In the genomic region with DNA sequence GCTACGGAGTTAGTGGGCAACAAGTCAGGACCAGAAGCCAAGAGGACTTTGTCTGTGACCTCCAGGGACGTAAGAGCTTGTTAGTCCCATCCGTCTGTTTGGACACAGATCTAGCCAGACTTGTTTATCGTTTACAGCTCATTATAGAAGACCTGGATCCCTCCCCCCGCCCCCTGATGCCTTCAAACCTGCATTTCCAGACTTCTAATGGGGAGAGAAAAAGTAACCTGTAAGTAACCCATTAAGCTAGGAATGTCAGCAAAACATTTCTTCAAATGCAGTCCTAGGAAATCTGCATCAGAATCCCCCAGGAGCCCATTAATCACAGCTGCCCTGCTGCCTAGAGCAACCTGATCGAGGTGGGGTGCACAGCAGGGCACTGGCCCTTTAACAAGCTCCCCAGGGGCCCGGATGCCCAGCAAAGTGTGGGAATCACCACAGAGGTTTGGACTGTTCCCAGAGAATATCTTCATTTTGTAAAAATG, we compare ENCODE assay signal across 11 cellular contexts. TPM values are rescaled to one million over a fixed set of nuclear protein-coding genes. Genes with fewer than 3 reads are reported as not detected.
DNase-seq lines count a peak whose midpoint lies in the region; ATAC-seq, FAIRE-seq and TF ChIP-seq lines count a peak whose summit lies in the region.
"Had no signal": no experiment of that assay in that cellular context is flagged by ENCODE, and none has a peak within 500 bp of the region (broad histone marks: within the 10 kb centered on the region; RNA-seq: fewer than 3 reads in every experiment).

No MANE protein-coding gene starts in this region.

- no peaks in the 10 kb centered on the region for H3K36me3 ChIP-seq in Caco-2 (ENCODE audit: control insufficient read depth, insufficient read depth, low read length)
- peaks cover 24% of the 10 kb centered on the region for H3K36me3 ChIP-seq in HUES6 (ENCODE audit: control insufficient read depth, insufficient read depth, low read length)
- no peaks in the 10 kb centered on the region for H3K36me3 ChIP-seq in astrocyte (ENCODE audit: insufficient read depth, low read length)
- H3K36me3 ChIP-seq in sigmoid colon, result peaks cover 0 to 2% (median under 1%) of the 10 kb centered on the region in 4 donors
- peaks cover 0 to 3% (median 0%) of the 10 kb centered on the region in 9 donors for H3K36me3 ChIP-seq in heart left ventricle

- H3K4me2 ChIP-seq in astrocyte (ENCODE audit: low read length), result peak overlapping the region; percentile 17

- POLR2A ChIA-PET in Caco-2 (lab: Charles Lee), result no interaction called here
- POLR2A ChIA-PET in naive thymus-derived CD8-positive, alpha-beta T cell (lab: Charles Lee), result interaction anchor here (0.9 to 3.8 kb wide), 9 partner anchors 8 to 54 kb away, joined by 3 to 30 read pairs (median 4); partner anchors contain the start of genes AGTRAP and FBXO6

- H3K4me1 ChIP-seq in Caco-2 (no peaks in the 10 kb centered on the region), HUES6 (ENCODE audit: control insufficient read depth, insufficient read depth, low read length) (peaks cover 47% of the 10 kb centered on the region), astrocyte (ENCODE audit: insufficient read depth, low read length) (peaks cover 11% of the 10 kb centered on the region), sigmoid colon (peaks cover 0 to 16% (median 12%) of the 10 kb centered on the region in 4 donors), heart left ventricle (peaks cover 0 to 23% (median 13%) of the 10 kb centered on the region in 12 donors)

- no peak for TF ChIP-seq CTCF in Caco-2 (IDR thresholded peaks at IDR 0.05; ENCODE audit: insufficient read depth in 1 of 2, low read depth in 1 of 2, low read length in 1 of 2, severe bottlenecking in 1 of 2, unreplicated experiment in 1 of 2)
- TF ChIP-seq CTCF in astrocyte (IDR thresholded peaks at IDR 0.05; ENCODE audit: insufficient read depth, low read depth, low read length), result no peak
- TF ChIP-seq CTCF in sigmoid colon (IDR thresholded peaks at IDR 0.05), result no peak
- TF ChIP-seq CTCF in heart left ventricle (IDR thresholded peaks at IDR 0.05), result no peak

- BruUV-seq in Caco-2 (replicated peaks; lab: Mats Ljungman, UMichigan), result no TSS peak

- FAIRE-seq in astrocyte (lab: Jason Lieb, UNC), result no peak

- H3K27me3 Mint-ChIP-seq in Caco-2 (ENCODE audit: insufficient read depth, unreplicated experiment), result no peaks in the 10 kb centered on the region
- peaks cover 14% of the 10 kb centered on the region for H3K27me3 Mint-ChIP-seq in astrocyte (ENCODE audit: low read depth, unreplicated experiment)
- peaks cover 0 to 8% (median 3%) of the 10 kb centered on the region in 5 donors for H3K27me3 Mint-ChIP-seq in naive thymus-derived CD8-positive, alpha-beta T cell

- H3K79me2 ChIP-seq in astrocyte (ENCODE audit: insufficient read depth, low read length), result no peaks in the 10 kb centered on the region

- H3K36me3 Mint-ChIP-seq in Caco-2 (ENCODE audit: insufficient read depth, unreplicated experiment) (peaks cover 7% of the 10 kb centered on the region), astrocyte (ENCODE audit: low read depth, unreplicated experiment) (peaks cover 1% of the 10 kb centered on the region)
- H3K36me3 Mint-ChIP-seq in naive thymus-derived CD8-positive, alpha-beta T cell, result peaks cover 0 to 8% (median 0%) of the 10 kb centered on the region in 3 donors

- DNase-seq in Caco-2 (no peak), astrocyte (ENCODE audit: low read depth) (no peak), NCI-H1694 (lab: John Stamatoyannopoulos, UW) (no peak), sigmoid colon (no peak), heart left ventricle (no peak), DMS53 (lab: John Stamatoyannopoulos, UW) (no peak)
- DNase-seq in naive thymus-derived CD8-positive, alpha-beta T cell, result no peak
- DNase-seq: central memory CD4-positive, alpha-beta T cell; EL; foreskin keratinocyte had no signal

- CTCF ChIA-PET in Caco-2 (lab: Charles Lee), result interaction anchor here (1.1 kb wide), 1 partner anchor 13 kb away, joined by 4 read pairs; no protein-coding TSS in a partner anchor

- H3K27ac ChIP-seq in HUES6 (ENCODE audit: low read depth, low read length) (peak overlapping the region; percentile 90), astrocyte (ENCODE audit: low read depth, low read length) (no peak overlapping the region), sigmoid colon (no peak overlapping the region), heart left ventricle (no peak overlapping the region)
- H3K27ac ChIP-seq: foreskin keratinocyte had no signal

- no peak overlapping the region for H2AFZ ChIP-seq in astrocyte (ENCODE audit: low read depth, low read length)

- TF ChIP-seq EP300 in sigmoid colon (IDR thresholded peaks at IDR 0.05), result no peak

- WGBS in sigmoid colon, 2 donors, result 18 to 56% methylated on average over 7 of the region's 7 CpGs
- 46 to 56% (median 48%) methylated on average over 7 of the region's 7 CpGs for WGBS in heart left ventricle, 4 donors

- peak overlapping the region; percentile 95 for H3K9ac ChIP-seq in HUES6 (ENCODE audit: low read length)
- no peak overlapping the region for H3K9ac ChIP-seq in astrocyte (ENCODE audit: low read length)

- TF ChIP-seq POLR2A in sigmoid colon (IDR thresholded peaks at IDR 0.05), result no peak
- TF ChIP-seq POLR2A in heart left ventricle (IDR thresholded peaks at IDR 0.05), result no peak

- no peaks in the 10 kb centered on the region for H3K9me3 Mint-ChIP-seq in Caco-2 (ENCODE audit: unreplicated experiment)
- H3K9me3 Mint-ChIP-seq in astrocyte (ENCODE audit: unreplicated experiment), result no peaks in the 10 kb centered on the region
- no peaks in the 10 kb centered on the region for H3K9me3 Mint-ChIP-seq in naive thymus-derived CD8-positive, alpha-beta T cell

- peak overlapping the region; percentile 83 for H3K4me3 Mint-ChIP-seq in Caco-2 (ENCODE audit: unreplicated experiment)
- H3K4me3 Mint-ChIP-seq in astrocyte (ENCODE audit: unreplicated experiment), result peak overlapping the region; percentile 89
- peak overlapping the region in 9 of 10 donors; percentile 39 to 98 (median 87) for H3K4me3 Mint-ChIP-seq in naive thymus-derived CD8-positive, alpha-beta T cell

- H3K9me3 ChIP-seq in Caco-2, result no peaks in the 10 kb centered on the region
- H3K9me3 ChIP-seq in HUES6 (ENCODE audit: control insufficient read depth, insufficient read depth, low read depth, low read length), result no peaks in the 10 kb centered on the region
- no peaks in the 10 kb centered on the region for H3K9me3 ChIP-seq in astrocyte (ENCODE audit: insufficient read depth, low read depth, low read length)
- no peaks in the 10 kb centered on the region for H3K9me3 ChIP-seq in sigmoid colon
- no peaks in the 10 kb centered on the region for H3K9me3 ChIP-seq in heart left ventricle

- no peak for ATAC-seq in naive thymus-derived CD8-positive, alpha-beta T cell
- no peak for ATAC-seq in heart left ventricle

- intact Hi-C loops in Caco-2 (cut with micrococcal nuclease; ENCODE audit: unreplicated experiment) (no loop called here), sigmoid colon (cut with DNase I) (no loop called here), heart left ventricle (cut with DNase I) (loop anchor here in 2 of 10 donors (2.0 to 5.0 kb wide), 2 partner anchors 35 to 36 kb away; no protein-coding TSS in a partner anchor)

- no peak overlapping the region for H3K4me3 ChIP-seq in Caco-2 (ENCODE audit: low read depth, low read length)
- H3K4me3 ChIP-seq in HUES6 (ENCODE audit: low read depth, low read length), result peak overlapping the region; percentile 82
- H3K4me3 ChIP-seq in astrocyte (ENCODE audit: insufficient read depth, low read depth, low read length), result no peak overlapping the region
- no peak overlapping the region for H3K4me3 ChIP-seq in sigmoid colon
- H3K4me3 ChIP-seq in heart left ventricle, result peak overlapping the region in 3 of 12 donors; percentile 88 to 97 (median 91)

- no peak overlapping the region for H3K27ac Mint-ChIP-seq in Caco-2 (ENCODE audit: unreplicated experiment)
- H3K27ac Mint-ChIP-seq in astrocyte (ENCODE audit: unreplicated experiment), result no peak overlapping the region
- peak overlapping the region in 6 of 10 donors; percentile 13 to 83 (median 52) for H3K27ac Mint-ChIP-seq in naive thymus-derived CD8-positive, alpha-beta T cell

- H3K27me3 ChIP-seq in Caco-2 (replicated peaks; ENCODE audit: control insufficient read depth, insufficient read depth, low read length) (peaks cover 1% of the 10 kb centered on the region; the same call in 1 of the 2 replicates), HUES6 (ENCODE audit: control insufficient read depth, insufficient read depth, low read length) (no peaks in the 10 kb centered on the region), astrocyte (ENCODE audit: insufficient read depth, low read length) (no peaks in the 10 kb centered on the region), sigmoid colon (no peaks in the 10 kb centered on the region), heart left ventricle (peaks cover 0 to 21% (median 0%) of the 10 kb centered on the region in 9 donors)

- H3K4me1 Mint-ChIP-seq in Caco-2 (ENCODE audit: low read depth, unreplicated experiment) (no peaks in the 10 kb centered on the region), astrocyte (ENCODE audit: low read depth, unreplicated experiment) (peaks cover 2% of the 10 kb centered on the region)
- peaks cover 4 to 25% (median 16%) of the 10 kb centered on the region in 4 donors for H3K4me1 Mint-ChIP-seq in naive thymus-derived CD8-positive, alpha-beta T cell

- H4K20me1 ChIP-seq in astrocyte (ENCODE audit: insufficient read depth, low read length), result peaks cover 1% of the 10 kb centered on the region

RNA-seq across cellular contexts. Expression of gene MAD2L2, which starts 1.4 kb away (rescaled TPM):
- total RNA-seq in Caco-2 (2022) (45.2 and 49.9 TPM in 2 replicates), astrocyte (29.3 and 30.1 TPM in 2 replicates), sigmoid colon (10 to 100 TPM; 28.2 to 57.9 (median 41.4) TPM), heart left ventricle (10 to 100 TPM; 15.9 to 47.1 (median 18.5) TPM)
- total RNA-seq in naive thymus-derived CD8-positive, alpha-beta T cell, result 10 to 100 TPM; 19.7 to 21.3 TPM
- polyA plus RNA-seq in naive thymus-derived CD8-positive, alpha-beta T cell, result 10 to 100 TPM; 52.2 to 66.1 (median 54.2) TPM
- polyA plus RNA-seq in sigmoid colon (10 to 100 TPM in 2 of 3 donors, 1 to 10 TPM in 1; 8.8 to 26.4 (median 15.0) TPM), heart left ventricle (10 to 100 TPM; 17.2 to 54.2 TPM)

RNA-seq across cellular contexts. Expression of gene DRAXIN, which starts 9.2 kb away (rescaled TPM):
- total RNA-seq in Caco-2 (2022) (0.05 TPM in 1 of 2 replicates, not detected in the other), astrocyte (0.79 and 1.7 TPM in 2 replicates), sigmoid colon (under 1 TPM in 2 of 4 donors, not detected in 2; 0.28 to 0.36 TPM), heart left ventricle (under 1 TPM in 5 of 9 donors, not detected in 4; 0.09 to 0.29 (median 0.12) TPM)
- total RNA-seq in naive thymus-derived CD8-positive, alpha-beta T cell, result under 1 TPM; 0.22 to 0.29 TPM
- under 1 TPM; 0.07 to 0.29 (median 0.14) TPM for polyA plus RNA-seq in naive thymus-derived CD8-positive, alpha-beta T cell
- polyA plus RNA-seq in sigmoid colon (under 1 TPM in 1 of 3 donors, not detected in 2; 0.13 TPM), heart left ventricle (under 1 TPM; 0.03 to 0.04 TPM)
- total RNA-seq: foreskin keratinocyte had no signal
- polyA plus RNA-seq: foreskin keratinocyte had no signal

RNA-seq across cellular contexts. Expression of gene FBXO6, which starts 18.3 kb away (rescaled TPM):
- 9.1 and 9.7 TPM in 2 replicates for total RNA-seq in Caco-2 (2022)
- total RNA-seq in astrocyte, result 9.7 and 9.8 TPM in 2 replicates
- 1 to 10 TPM; 3.2 to 3.7 TPM for total RNA-seq in naive thymus-derived CD8-positive, alpha-beta T cell
- 10 to 100 TPM; 12.9 to 22.2 (median 14.0) TPM for polyA plus RNA-seq in naive thymus-derived CD8-positive, alpha-beta T cell
- 10 to 100 TPM in 3 of 4 donors, 1 to 10 TPM in 1; 9.2 to 19.9 (median 11.5) TPM for total RNA-seq in sigmoid colon
- polyA plus RNA-seq in sigmoid colon, result 10 to 100 TPM in 1 of 3 donors, 1 to 10 TPM in 2; 6.9 to 17.8 (median 9.0) TPM
- total RNA-seq in heart left ventricle, result 10 to 100 TPM in 4 of 9 donors, 1 to 10 TPM in 5; 5.6 to 23.3 (median 8.3) TPM
- 10 to 100 TPM in 1 of 2 donors, 1 to 10 TPM in 1; 5.6 to 10.9 TPM for polyA plus RNA-seq in heart left ventricle

RNA-seq across cellular contexts. Expression of gene FBXO44, which starts 27.7 kb away (rescaled TPM):
- 21.2 and 22.6 TPM in 2 replicates for total RNA-seq in Caco-2 (2022)
- total RNA-seq in astrocyte, result 31.6 and 34.4 TPM in 2 replicates
- total RNA-seq in naive thymus-derived CD8-positive, alpha-beta T cell, result 10 to 100 TPM; 54.3 to 55.7 TPM
- 10 to 100 TPM in 1 of 3 donors, 1 to 10 TPM in 2; 6.4 to 10.1 (median 9.5) TPM for polyA plus RNA-seq in naive thymus-derived CD8-positive, alpha-beta T cell
- total RNA-seq in sigmoid colon, result 10 to 100 TPM; 12.5 to 27.3 (median 23.4) TPM
- polyA plus RNA-seq in sigmoid colon, result 10 to 100 TPM in 1 of 3 donors, 1 to 10 TPM in 2; 1.6 to 14.2 (median 3.0) TPM
- total RNA-seq in heart left ventricle, result 10 to 100 TPM in 8 of 9 donors, 1 to 10 TPM in 1; 9.8 to 19.1 (median 15.1) TPM
- polyA plus RNA-seq in heart left ventricle, result 10 to 100 TPM; 16.6 to 18.1 TPM

RNA-seq across cellular contexts. Expression of gene FBXO2, which starts 28.1 kb away (rescaled TPM):
- 78.5 and 79.8 TPM in 2 replicates for total RNA-seq in Caco-2 (2022)
- 54.9 and 64.0 TPM in 2 replicates for total RNA-seq in astrocyte
- total RNA-seq in naive thymus-derived CD8-positive, alpha-beta T cell, result 1 to 10 TPM; 2.5 to 3.8 TPM
- 1 to 10 TPM; 2.3 to 5.4 (median 3.6) TPM for polyA plus RNA-seq in naive thymus-derived CD8-positive, alpha-beta T cell
- 1 to 10 TPM; 3.5 to 9.7 (median 6.7) TPM for total RNA-seq in sigmoid colon
- 1 to 10 TPM in 2 of 3 donors, not detected in 1; 1.2 to 2.8 TPM for polyA plus RNA-seq in sigmoid colon
- 1 to 10 TPM in 8 of 9 donors, under 1 TPM in 1; 0.83 to 7.5 (median 2.1) TPM for total RNA-seq in heart left ventricle
- 1 to 10 TPM; 2.5 to 4.6 TPM for polyA plus RNA-seq in heart left ventricle

Comparison
In these comparisons a context has a peak if more than half of its experiments do, and no peak if none do; other contexts are left out.
1. H3K27ac Mint-ChIP-seq: peak in naive thymus-derived CD8-positive, alpha-beta T cell (6 of 10); none in Caco-2 (single experiment) and astrocyte (single experiment).
2. Peak in every context shown above with its lines, with median percentiles within 50 percentile points of each other: H3K4me3 Mint-ChIP-seq.